8 cellular contexts compared by ENCODE assay signal in genomic region chr21:46457801-46458314, GRCh38. TPM values are rescaled to one million over a fixed set of nuclear protein-coding genes. Genes with fewer than 3 reads are reported as not detected.
DNase-seq lines count a peak whose midpoint lies in the region; ATAC-seq, FAIRE-seq and TF ChIP-seq lines count a peak whose summit lies in the region.

No MANE protein-coding gene starts in this region.

- no peaks in the 10 kb centered on the region for H3K9me3 Mint-ChIP-seq in mesothelial cell of epicardium

- peak overlapping the region; percentile 91 for H4K5ac ChIP-seq in H1 (ENCODE audit: insufficient read length, low read depth, low read length)

- H3K23me2 ChIP-seq in H1 (ENCODE audit: low read depth, low read length): peaks cover 8% of the 10 kb centered on the region

- peak overlapping the region; percentile 37; the same call in 1 of the 2 replicates for H2AFZ ChIP-seq in H1 (ENCODE audit: low read length)

- no peaks in the 10 kb centered on the region for H3K27me3 Mint-ChIP-seq in mesothelial cell of epicardium (ENCODE audit: low read depth)

- peaks cover 0 to 5% (median under 1%) of the 10 kb centered on the region in 4 experiments; a peak in 3 of 8 replicates for H3K36me3 ChIP-seq in H1 (ENCODE audit: control insufficient read depth in 2 of 4, insufficient read depth in 4 of 4, low read length in 3 of 4)

- no peak overlapping the region; the same call in 1 of the 2 replicates for H2BK20ac ChIP-seq in H1 (ENCODE audit: low read length)

- H4K91ac ChIP-seq in H1 (replicated peaks; ENCODE audit: insufficient read length, low read length): peak overlapping the region; percentile 94

- no peak for FAIRE-seq in H1 (lab: Jason Lieb, UNC)

- TF ChIP-seq CTCF in H1 (IDR thresholded peaks at IDR 0.05; ENCODE audit: control extremely low read depth in 1 of 3, insufficient read depth in 1 of 3, low read depth in 1 of 3, low read length in 3 of 3): no peak
- no peak for TF ChIP-seq CTCF in mesothelial cell of epicardium (IDR thresholded peaks at IDR 0.05; ENCODE audit: unreplicated experiment)

- peak overlapping the region; percentile 95 for H3K56ac ChIP-seq in H1 (replicated peaks; ENCODE audit: insufficient read length, low read depth, low read length)

- H2BK12ac ChIP-seq in H1 (ENCODE audit: low read depth, low read length): peak overlapping the region; percentile 68

- DNase-seq in G401 (ENCODE audit: low spot score) (peak; percentile 42), HS-27A (ENCODE audit: low read depth) (peak; percentile 15), UCSD-AML1 (lab: John Stamatoyannopoulos, UW; ENCODE audit: unreplicated experiment) (peak; percentile 73), H1 (ENCODE audit: low read depth in 1 of 2, low spot score in 2 of 2) (no peak), mesothelial cell of epicardium (ENCODE audit: low spot score in 2 of 2, unreplicated experiment in 2 of 2) (no peak), NCI-H510A treated with DMSO at 0.1 percent for 48 hours (lab: John Stamatoyannopoulos, UW) (no peak)

- H3K4me2 ChIP-seq in H1 (ENCODE audit: insufficient read depth in 1 of 2, low read depth in 2 of 2, low read length in 2 of 2): peak overlapping the region; percentile 97 to 100

- H4K20me1 ChIP-seq in H1 (replicated peaks in 1 of 2; ENCODE audit: control insufficient read depth in 1 of 2, insufficient read depth in 2 of 2, low read length in 2 of 2): peaks cover 1 to 6% of the 10 kb centered on the region in 2 experiments

- H2BK5ac ChIP-seq in H1 (ENCODE audit: low read depth, low read length): peak overlapping the region; percentile 95

- peak overlapping the region; percentile 79 for H3K4me3 Mint-ChIP-seq in mesothelial cell of epicardium

- in situ Hi-C loops in G401 (cut with HindIII; ENCODE audit: low sequenced_read_pairs): no loop called here

- peak overlapping the region; percentile 24 for H2BK120ac ChIP-seq in H1 (replicated peaks; ENCODE audit: low read depth, low read length)

- peaks cover 6% of the 10 kb centered on the region for H3K36me3 Mint-ChIP-seq in mesothelial cell of epicardium

- H3K79me1 ChIP-seq in H1 (ENCODE audit: low read depth, low read length): peaks cover 12% of the 10 kb centered on the region; the same call in 1 of the 2 replicates

- H3K4me3 ChIP-seq in H1 (ENCODE audit: extremely low read depth in 1 of 4, insufficient read depth in 2 of 4, low read depth in 3 of 4, low read length in 4 of 4): peak overlapping the region; percentile 77 to 90 (median 90)

- no peaks in the 10 kb centered on the region for H3K9me3 ChIP-seq in H1 (ENCODE audit: insufficient read depth in 2 of 2, low read depth in 1 of 2, low read length in 1 of 2)

- H3K27me3 ChIP-seq in H1 (replicated peaks in 1 of 4; ENCODE audit: control insufficient read depth in 3 of 4, extremely low read depth in 1 of 4, insufficient read depth in 3 of 4, low read length in 3 of 4): no peaks in the 10 kb centered on the region

- WGBS in H1 (ENCODE audit: extremely low coverage in 1 of 2, insufficient coverage in 1 of 2, insufficient read length in 1 of 2, insufficient replicate concordance in 2 of 2, low coverage in 1 of 2, low lambda C conversion rate in 2 of 2, missing lambda C conversion rate in 1 of 2), 2 experiments: 6% methylated on average over 30 of the region's 30 CpGs; no CpG with 5 or more reads in 1 of the 2 experiments

- peaks cover 0 to 51% of the 10 kb centered on the region in 2 experiments; a peak in 2 of 4 replicates for H3K79me2 ChIP-seq in H1 (ENCODE audit: control insufficient read depth in 1 of 2, insufficient read depth in 2 of 2, low read length in 2 of 2)

- H2AK5ac ChIP-seq in H1 (ENCODE audit: low read depth, low read length): peak overlapping the region; percentile 89

- ATAC-seq in GM21423 (IDR thresholded peaks at IDR 0.05; ENCODE audit: unreplicated experiment): peak; percentile 12

- no peak for TF ChIP-seq POLR2A in H1 (IDR thresholded peaks at IDR 0.05; ENCODE audit: control extremely low read depth in 1 of 2, low read depth in 2 of 2, low read length in 2 of 2)

- H3K23ac ChIP-seq in H1 (ENCODE audit: insufficient read length): no peak overlapping the region

- peak overlapping the region; percentile 95 for H3K27ac Mint-ChIP-seq in mesothelial cell of epicardium

- POLR2A ChIA-PET in H1 (lab: Charles Lee; ENCODE audit: partially characterized antibody): interaction anchor here (0.8 to 1.6 kb wide), 9 partner anchors 9 to 228 kb away, joined by 3 to 6 read pairs (median 3); no protein-coding TSS in a partner anchor

- no peak for TF ChIP-seq RAD21 in H1 (IDR thresholded peaks at IDR 0.05 in 1 of 2, conservative IDR thresholded peaks at IDR 0.05 in 1 of 2; ENCODE audit: low read depth in 2 of 2, low read length in 2 of 2)

- CTCF ChIA-PET in H1 (lab: Charles Lee; ENCODE audit: partially characterized antibody): interaction anchor here (0.9 to 1.6 kb wide), 3 partner anchors 21 to 84 kb away, joined by 3 read pairs; no protein-coding TSS in a partner anchor

- peaks cover 26% of the 10 kb centered on the region for H3K4me1 Mint-ChIP-seq in mesothelial cell of epicardium

- H3K27ac ChIP-seq in H1 (ENCODE audit: low read depth, low read length) (peak overlapping the region; percentile 86), temporal lobe (ENCODE audit: low read depth, low read length) (peak overlapping the region; percentile 94)

- peak overlapping the region; percentile 97 for H3K4ac ChIP-seq in H1 (replicated peaks; ENCODE audit: insufficient read length, low read depth, low read length)

- no peak for TF ChIP-seq EP300 in H1 (IDR thresholded peaks at IDR 0.05; ENCODE audit: borderline replicate concordance in 1 of 2, low read depth in 2 of 2, low read length in 2 of 2)

- H3K9ac ChIP-seq in H1 (replicated peaks in 1 of 4; ENCODE audit: extremely low read depth in 1 of 4, low read depth in 3 of 4, low read length in 3 of 4): peak overlapping the region; percentile 69 to 93 (median 88)

- peak overlapping the region; percentile 96 for H3K18ac ChIP-seq in H1 (ENCODE audit: extremely low read depth, low read length)

- peak overlapping the region; percentile 81 for H4K8ac ChIP-seq in H1 (ENCODE audit: extremely low read depth, insufficient read depth, low read length)

- peaks cover 0 to 6% (median 2%) of the 10 kb centered on the region in 4 experiments; a peak in 4 of 7 replicates for H3K4me1 ChIP-seq in H1 (replicated peaks in 1 of 4; ENCODE audit: control insufficient read depth in 3 of 4, insufficient read depth in 4 of 4, low read length in 3 of 4)

- peak overlapping the region; percentile 85 for H3K14ac ChIP-seq in H1 (ENCODE audit: insufficient read length)

- H2BK15ac ChIP-seq in H1 (ENCODE audit: low read length): peak overlapping the region; percentile 83

TF ChIP-seq in H1, 55 proteins besides CTCF, POLR2A, EP300 and RAD21:
- TF ChIP-seq POLR2AphosphoS5 (IDR thresholded peaks at IDR 0.05; ENCODE audit: low read depth, low read length): 0 out of 2 replicates have a peak, but pooled peaks have one; percentile 3
- TF ChIP-seq KDM1A (IDR thresholded peaks at IDR 0.05; ENCODE audit: borderline replicate concordance, low read length): no peak
- TF ChIP-seq TEAD4 (IDR thresholded peaks at IDR 0.05; ENCODE audit: low read depth, low read length): no peak
- TF ChIP-seq KDM4A (IDR thresholded peaks at IDR 0.05; ENCODE audit: low read depth, low read length, severe bottlenecking): peak; percentile 83
- no peak for TF ChIP-seq SUZ12 (IDR thresholded peaks at IDR 0.05; ENCODE audit: low read length)
- TF ChIP-seq RXRA (IDR thresholded peaks at IDR 0.05; ENCODE audit: insufficient read depth, low read depth, low read length): no peak
- TF ChIP-seq RBBP5 (IDR thresholded peaks at IDR 0.05; ENCODE audit: borderline replicate concordance, low read depth, low read length): peak; percentile 69; the same call in 1 of the 2 replicates

RNA-seq across cellular contexts. Expression of gene DIP2A, which starts 0.8 kb away (rescaled TPM):
- total RNA-seq in G401 (2014; rRNA removed; shearing (Covaris generic)): 23.2 and 32.4 TPM in 2 replicates
- 24.4 and 27.1 TPM in 2 replicates for total RNA-seq in H1 (2021; fragmentation: NEBNext Ultra II Directional; extraction: Animal tissue kit (Norgen Biotek cat#: 25700))
- polyA plus RNA-seq in H1 (2011; rRNA removed): 16.0 and 23.2 TPM in 2 replicates
- 26.8 TPM for polyA plus RNA-seq in H1 (2011; cell fraction: cytosol; rRNA removed)
- polyA plus RNA-seq in H1 (2011; cell fraction: nucleus; rRNA removed): 86.2 TPM
- 17.7 to 23.0 TPM (median 21.3 TPM) in 4 replicates for polyA plus RNA-seq in H1 (2012, experiment 1 of 2)
- polyA plus RNA-seq in H1 (2012, experiment 2 of 2): 5.8 TPM
- polyA plus RNA-seq in H1 (2013, experiment 1 of 2): 11.7 TPM
- polyA plus RNA-seq in H1 (2013, experiment 2 of 2): 10.8 TPM
- 35.7 and 43.9 TPM in 2 replicates for polyA minus RNA-seq in H1 (2011; rRNA and poly(A)+ RNA removed)
- polyA minus RNA-seq in H1 (2011; cell fraction: cytosol; rRNA and poly(A)+ RNA removed): 31.7 TPM
- 62.1 TPM for polyA minus RNA-seq in H1 (2011; cell fraction: nucleus; rRNA and poly(A)+ RNA removed)
- 54.6 to 57.2 TPM (median 56.9 TPM) in 3 replicates for total RNA-seq in mesothelial cell of epicardium
- total RNA-seq in temporal lobe: 32.0 TPM

Comparison
In these comparisons a context has a peak if more than half of its experiments do, and no peak if none do; other contexts are left out.
1. DNase-seq: peak in G401 (single experiment), HS-27A (single experiment) and UCSD-AML1 (single experiment); none in H1 (0 of 2), mesothelial cell of epicardium (0 of 2) and NCI-H510A treated with DMSO at 0.1 percent for 48 hours (single experiment).